In the genomic region with DNA sequence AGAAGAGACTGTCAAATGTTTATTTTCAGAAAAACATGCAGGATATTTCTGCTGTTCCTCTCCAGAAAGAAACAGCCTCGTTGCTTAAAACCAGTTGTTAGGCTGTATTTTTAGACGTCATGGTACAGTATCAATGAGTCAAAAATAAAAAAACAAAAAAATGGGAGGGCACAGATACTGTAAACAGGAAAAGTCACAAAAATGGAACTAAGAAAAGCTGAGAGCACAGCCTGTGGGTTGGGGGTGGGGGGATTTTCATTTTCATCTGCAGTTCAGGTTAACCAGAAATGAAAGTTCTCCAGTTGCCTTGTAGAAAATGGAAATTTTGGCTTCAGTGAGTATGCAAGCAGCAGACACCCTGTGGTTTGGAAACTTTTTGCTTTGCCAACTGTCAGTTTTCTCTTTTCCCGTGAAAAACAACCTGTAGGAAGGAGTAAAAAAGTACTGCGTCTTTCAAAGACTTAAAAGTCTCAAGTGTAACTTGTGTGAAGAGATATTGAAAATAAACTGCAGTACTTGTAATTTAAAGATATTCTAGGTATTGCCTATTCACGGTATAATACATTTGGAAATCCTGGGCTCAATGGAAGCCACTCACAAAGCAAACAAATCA, we compare ENCODE assay signal across 9 cellular contexts. TPM values are rescaled to one million over a fixed set of nuclear protein-coding genes. Genes with fewer than 3 reads are reported as not detected.
DNase-seq lines count a peak whose midpoint lies in the region; ATAC-seq, FAIRE-seq and TF ChIP-seq lines count a peak whose summit lies in the region.
"Had no signal": no experiment of that assay in that cellular context is flagged by ENCODE, and none has a peak within 500 bp of the region (broad histone marks: within the 10 kb centered on the region; RNA-seq: fewer than 3 reads in every experiment).

No MANE protein-coding gene starts in this region.

- H3K4me2 ChIP-seq in astrocyte (ENCODE audit: low read length): peak overlapping the region; percentile 27

- intact Hi-C loops in CD4-positive, alpha-beta T cell (cut with DNase I, micrococcal nuclease): no loop called here

- POLR2A ChIA-PET in CD4-positive, alpha-beta T cell (lab: Charles Lee): no interaction called here

- H3K9me3 Mint-ChIP-seq in CD4-positive, alpha-beta T cell: no peaks in the 10 kb centered on the region
- peaks cover under 1% of the 10 kb centered on the region for H3K9me3 Mint-ChIP-seq in astrocyte (ENCODE audit: unreplicated experiment)

- CTCF ChIA-PET in CD4-positive, alpha-beta T cell (lab: Charles Lee): interaction anchor here (1.0 to 1.1 kb wide), 3 partner anchors 9 to 21 kb away, joined by 3 read pairs; no protein-coding TSS in a partner anchor

- no peaks in the 10 kb centered on the region for H3K36me3 Mint-ChIP-seq in CD4-positive, alpha-beta T cell (ENCODE audit: low read depth)
- no peaks in the 10 kb centered on the region for H3K36me3 Mint-ChIP-seq in astrocyte (ENCODE audit: low read depth, unreplicated experiment)

- no peaks in the 10 kb centered on the region for H3K36me3 ChIP-seq in astrocyte (ENCODE audit: insufficient read depth, low read length)
- H3K36me3 ChIP-seq: cardiac muscle cell had no signal

- no peaks in the 10 kb centered on the region for H3K27me3 Mint-ChIP-seq in CD4-positive, alpha-beta T cell
- H3K27me3 Mint-ChIP-seq in astrocyte (ENCODE audit: low read depth, unreplicated experiment): no peaks in the 10 kb centered on the region

- H3K79me2 ChIP-seq in astrocyte (ENCODE audit: insufficient read depth, low read length): no peaks in the 10 kb centered on the region

- H3K9ac ChIP-seq in astrocyte (ENCODE audit: low read length): no peak overlapping the region

- TF ChIP-seq CTCF in CD4-positive, alpha-beta T cell (IDR thresholded peaks at IDR 0.05): no peak
- TF ChIP-seq CTCF in GM20000 (IDR thresholded peaks at IDR 0.05; ENCODE audit: extremely low read depth, missing control alignments): no peak
- TF ChIP-seq CTCF in astrocyte (IDR thresholded peaks at IDR 0.05; ENCODE audit: insufficient read depth, low read depth, low read length): no peak

- H3K27ac Mint-ChIP-seq in CD4-positive, alpha-beta T cell: peak overlapping the region; percentile 70
- H3K27ac Mint-ChIP-seq in astrocyte (ENCODE audit: unreplicated experiment): no peak overlapping the region

- no peaks in the 10 kb centered on the region for H3K9me3 ChIP-seq in CD4-positive, alpha-beta T cell (ENCODE audit: control insufficient read depth, low read length)
- no peaks in the 10 kb centered on the region for H3K9me3 ChIP-seq in astrocyte (ENCODE audit: insufficient read depth, low read depth, low read length)

- no peak overlapping the region for H3K27ac ChIP-seq in CD4-positive, alpha-beta T cell (ENCODE audit: low read depth, low read length)
- H3K27ac ChIP-seq in astrocyte (ENCODE audit: low read depth, low read length): no peak overlapping the region
- H3K27ac ChIP-seq: cardiac muscle cell had no signal

- FAIRE-seq in astrocyte (lab: Jason Lieb, UNC): no peak

- H3K4me3 Mint-ChIP-seq in CD4-positive, alpha-beta T cell: peak overlapping the region; percentile 65
- no peak overlapping the region for H3K4me3 Mint-ChIP-seq in astrocyte (ENCODE audit: unreplicated experiment)

- DNase-seq in CD4-positive, alpha-beta T cell: peak in 2 of 10 experiments; percentile 3 to 9
- peak; percentile 50 for DNase-seq in GM20000 (ENCODE audit: low spot score)
- no peak for DNase-seq in astrocyte (ENCODE audit: low read depth)
- DNase-seq in stimulated activated CD4-positive, alpha-beta T cell treated with anti-CD3 and anti-CD28 coated beads, TNF-alpha, amount 100 ng/mL, for 48 hours (ENCODE audit: low read depth in 3 of 3): peak; percentile 38 to 48 (median 45)
- no peak for DNase-seq in effector CD8-positive, alpha-beta T cell (lab: John Stamatoyannopoulos, UW)
- DNase-seq in SW480 (ENCODE audit: low spot score): no peak
- no peak for DNase-seq in Ammon's horn (ENCODE audit: low spot score)

- ATAC-seq in CD4-positive, alpha-beta T cell (ENCODE audit: poor library complexity): peak; percentile 94
- peak; percentile 98 for ATAC-seq in HG03575 (IDR thresholded peaks at IDR 0.05; ENCODE audit: extremely low read depth, insufficient number of reproducible peaks, low FRiP score, unreplicated experiment)

- H2AFZ ChIP-seq in astrocyte (ENCODE audit: low read depth, low read length): no peak overlapping the region

- no peak overlapping the region for H3K4me3 ChIP-seq in astrocyte (ENCODE audit: insufficient read depth, low read depth, low read length)
- H3K4me3 ChIP-seq: cardiac muscle cell had no signal

- H3K27me3 ChIP-seq in CD4-positive, alpha-beta T cell (ENCODE audit: control insufficient read depth, insufficient read depth, low read length): no peaks in the 10 kb centered on the region
- H3K27me3 ChIP-seq in astrocyte (ENCODE audit: insufficient read depth, low read length): no peaks in the 10 kb centered on the region
- H3K27me3 ChIP-seq: cardiac muscle cell had no signal

- H3K4me1 ChIP-seq in astrocyte (ENCODE audit: insufficient read depth, low read length): peaks cover 4% of the 10 kb centered on the region

- H4K20me1 ChIP-seq in astrocyte (ENCODE audit: insufficient read depth, low read length): no peaks in the 10 kb centered on the region

- H3K4me1 Mint-ChIP-seq in CD4-positive, alpha-beta T cell (ENCODE audit: low read depth): peaks cover 36% of the 10 kb centered on the region
- H3K4me1 Mint-ChIP-seq in astrocyte (ENCODE audit: low read depth, unreplicated experiment): peaks cover 34% of the 10 kb centered on the region

RNA-seq across cellular contexts. Expression of gene FRMD4B, which starts 59.0 kb away (rescaled TPM):
- total RNA-seq in CD4-positive, alpha-beta T cell: 1 to 10 TPM; 5.5 to 7.7 TPM
- total RNA-seq in astrocyte: 9.2 and 9.9 TPM in 2 replicates

Comparison
In these comparisons a context has a peak if more than half of its experiments do, and no peak if none do; other contexts are left out.
1. DNase-seq: peak in GM20000 (single experiment) and stimulated activated CD4-positive, alpha-beta T cell treated with anti-CD3 and anti-CD28 coated beads, TNF-alpha, amount 100 ng/mL, for 48 hours (3 of 3); none in astrocyte (single experiment), effector CD8-positive, alpha-beta T cell (single experiment), SW480 (single experiment) and Ammon's horn (single experiment).